9 cellular contexts compared by ENCODE assay signal in genomic region chr15:63246691-63247464, GRCh38. TPM values are rescaled to one million over a fixed set of nuclear protein-coding genes. Genes with fewer than 3 reads are reported as not detected.
DNase-seq lines count a peak whose midpoint lies in the region; TF ChIP-seq lines count a peak whose summit lies in the region.
"Had no signal": no experiment of that assay in that cellular context is flagged by ENCODE, and none has a peak within 500 bp of the region (broad histone marks: within the 10 kb centered on the region; RNA-seq: fewer than 3 reads in every experiment).

No MANE protein-coding gene starts in this region.

- H3F3A ChIP-seq in neural progenitor cell (ENCODE audit: low read depth) = no peaks in the 10 kb centered on the region

- peaks cover 0 to 3% of the 10 kb centered on the region in 2 donors for H3K9me3 ChIP-seq in muscle layer of duodenum (ENCODE audit: control insufficient read depth in 1 of 2, low read length in 2 of 2)
- peaks cover 5% of the 10 kb centered on the region for H3K9me3 ChIP-seq in neural progenitor cell (ENCODE audit: low read depth)

- CTCF ChIA-PET in HEK293T (lab: Yijun Ruan, JAX) = no interaction called here

- H3K79me2 ChIP-seq in neural progenitor cell (ENCODE audit: low read depth) = peaks cover 4% of the 10 kb centered on the region

- H3K4me3 Mint-ChIP-seq in chondrocyte (ENCODE audit: unreplicated experiment) = no peak overlapping the region
- H3K4me3 Mint-ChIP-seq in neural progenitor cell = no peak overlapping the region

- peaks cover 4 to 11% of the 10 kb centered on the region in 2 donors for H3K4me1 ChIP-seq in muscle layer of duodenum (ENCODE audit: control insufficient read depth in 1 of 2, insufficient read depth in 2 of 2, low read length in 2 of 2)
- peaks cover 6% of the 10 kb centered on the region for H3K4me1 ChIP-seq in neural progenitor cell

- H3K27ac Mint-ChIP-seq in chondrocyte (ENCODE audit: unreplicated experiment) (peak overlapping the region; percentile 13), neural progenitor cell (no peak overlapping the region)

- H3K4me2 ChIP-seq in neural progenitor cell = no peak overlapping the region

- peaks cover 3% of the 10 kb centered on the region for H3K9me3 Mint-ChIP-seq in chondrocyte (ENCODE audit: low read depth)
- H3K9me3 Mint-ChIP-seq in neural progenitor cell = peaks cover 29% of the 10 kb centered on the region

- no peaks in the 10 kb centered on the region for H4K20me1 ChIP-seq in neural progenitor cell (ENCODE audit: low read depth)

- peaks cover 16% of the 10 kb centered on the region for H3K36me3 Mint-ChIP-seq in chondrocyte (ENCODE audit: low read depth)
- H3K36me3 Mint-ChIP-seq in neural progenitor cell = peaks cover 71% of the 10 kb centered on the region

- H2AFZ ChIP-seq in neural progenitor cell (replicated peaks) = no peak overlapping the region

- H3K4me3 ChIP-seq in AG09309 (ENCODE audit: control insufficient read depth, low read depth, low read length) (no peak overlapping the region), NB4 (ENCODE audit: low read depth, low read length) (no peak overlapping the region), muscle layer of duodenum (ENCODE audit: low read depth in 1 of 2, low read length in 2 of 2) (no peak overlapping the region), neural progenitor cell (no peak overlapping the region)

- no peak overlapping the region for H3K9ac ChIP-seq in neural progenitor cell

- TF ChIP-seq CTCF in AG09309 (IDR thresholded peaks at IDR 0.05; ENCODE audit: control insufficient read depth, insufficient read depth, low read depth, low read length, missing control alignments) (no peak), NB4 (IDR thresholded peaks at IDR 0.05; ENCODE audit: low read depth, low read length) (no peak), chondrocyte (IDR thresholded peaks at IDR 0.05) (no peak), neural progenitor cell (IDR thresholded peaks at IDR 0.05) (no peak)

- TF ChIP-seq POLR2A in NB4 (IDR thresholded peaks at IDR 0.05; ENCODE audit: extremely low read depth, insufficient read length) = no peak

- H3K27me3 ChIP-seq in muscle layer of duodenum (ENCODE audit: low read depth, low read length) (no peaks in the 10 kb centered on the region), neural progenitor cell (no peaks in the 10 kb centered on the region)

- peak overlapping the region; percentile 64 for H3K27ac ChIP-seq in muscle layer of duodenum (ENCODE audit: low read length)
- H3K27ac ChIP-seq in neural progenitor cell = no peak overlapping the region

- H3K36me3 ChIP-seq in muscle layer of duodenum (ENCODE audit: control insufficient read depth in 1 of 2, insufficient read depth in 2 of 2, low read length in 2 of 2) = peaks cover 9 to 27% of the 10 kb centered on the region in 2 donors
- no peaks in the 10 kb centered on the region for H3K36me3 ChIP-seq in neural progenitor cell

- DNase-seq in AG09309 (ENCODE audit: low read depth) (peak; percentile 83), NB4 (ENCODE audit: low read depth) (peak; percentile 95), chondrocyte (ENCODE audit: low spot score) (no peak), mucosa of gallbladder (ENCODE audit: low spot score) (no peak), HEK293T (ENCODE audit: extremely low spot score) (no peak), neural progenitor cell (ENCODE audit: low spot score) (no peak), GDM1 (lab: John Stamatoyannopoulos, UW) (no peak)
- DNase-seq: stimulated activated CD8-positive, alpha-beta memory T cell treated with anti-CD3 and anti-CD28 coated beads, Interleukin-4, amount 100 ng/mL, for 48 hours had no signal

- POLR2A ChIA-PET in HEK293T (lab: Yijun Ruan, JAX) = no interaction called here

- no peaks in the 10 kb centered on the region for H3K27me3 Mint-ChIP-seq in chondrocyte (ENCODE audit: low read depth)
- H3K27me3 Mint-ChIP-seq in neural progenitor cell (ENCODE audit: insufficient read depth, low read depth) = peaks cover 4% of the 10 kb centered on the region

- peaks cover 52% of the 10 kb centered on the region for H3K4me1 Mint-ChIP-seq in chondrocyte (ENCODE audit: low read depth)
- H3K4me1 Mint-ChIP-seq in neural progenitor cell = peaks cover 10% of the 10 kb centered on the region

TF ChIP-seq in HEK293T, 16 proteins besides CTCF, POLR2A, EP300 and RAD21:
- TF ChIP-seq L3MBTL2 (conservative IDR thresholded peaks at IDR 0.05) = no peak
- TF ChIP-seq FOXK2 (IDR thresholded peaks at IDR 0.05) = no peak

RNA-seq across cellular contexts. Expression of gene APH1B, which starts 30.5 kb away (rescaled TPM):
- total RNA-seq in chondrocyte (12.0 to 20.1 TPM (median 17.4 TPM) in 3 replicates), mucosa of gallbladder (28.1 TPM), neural progenitor cell (ENCODE audit: low replicate concordance) (2.7 and 4.0 TPM in 2 replicates)

RNA-seq across cellular contexts. Expression of gene RAB8B, which starts 57.5 kb away (rescaled TPM):
- 27.6 to 34.8 TPM (median 32.7 TPM) in 3 replicates for total RNA-seq in chondrocyte
- 41.4 TPM for total RNA-seq in mucosa of gallbladder
- 61.3 and 107 TPM in 2 replicates for total RNA-seq in neural progenitor cell (ENCODE audit: low replicate concordance)

Comparison
In these comparisons a context has a peak if more than half of its experiments do, and no peak if none do; other contexts are left out.
1. DNase-seq: peak in AG09309 (single experiment) and NB4 (single experiment); none in chondrocyte (single experiment), mucosa of gallbladder (single experiment), HEK293T (single experiment), neural progenitor cell (single experiment) and GDM1 (single experiment).